ENCODE assay signal across 8 cellular contexts in genomic region chr6:26155066-26155925, GRCh38.
A peak's percentile ranks its signal among the peaks of the same experiment; 100 is the strongest.
DNase-seq lines count a peak whose midpoint lies in the region; ATAC-seq, FAIRE-seq and TF ChIP-seq lines count a peak whose summit lies in the region.

No MANE protein-coding gene starts in this region.

- H3K4me3 Mint-ChIP-seq in effector memory CD8-positive, alpha-beta T cell = peak overlapping the region; percentile 90 to 96

- TF ChIP-seq EP300 in upper lobe of left lung (IDR thresholded peaks at IDR 0.05) = no peak

- POLR2A ChIA-PET in HEK293 (lab: Yijun Ruan, JAX) (interaction anchor here (0.7 to 6.3 kb wide), 19 partner anchors 8 to 1739 kb away, joined by 3 to 439 read pairs (median 11); a partner anchor contains a TSS), Panc1 (lab: Charles Lee) (interaction anchor here (0.5 to 4.6 kb wide), 6 partner anchors 8 to 110 kb away, joined by 3 to 88 read pairs (median 9); a partner anchor contains a TSS)

- no peak for FAIRE-seq in urothelium cell line (lab: Jason Lieb, UNC)

- peaks cover 16% of the 10 kb centered on the region for H3K4me1 ChIP-seq in BLaER1
- no peaks in the 10 kb centered on the region for H3K4me1 ChIP-seq in HEK293 (ENCODE audit: control insufficient read depth, insufficient read depth, low read length)
- peaks cover 8% of the 10 kb centered on the region for H3K4me1 ChIP-seq in Panc1 (ENCODE audit: control insufficient read depth, insufficient read depth, low read length)
- H3K4me1 ChIP-seq in mononuclear cell (ENCODE audit: insufficient read depth, low read length) = peaks cover 27% of the 10 kb centered on the region
- H3K4me1 ChIP-seq in upper lobe of left lung = peaks cover 13 to 26% (median 20%) of the 10 kb centered on the region in 4 donors

- ATAC-seq in Panc1 (no peak), upper lobe of left lung (ENCODE audit: low FRiP score in 2 of 2) (no peak), GM18520 (IDR thresholded peaks at IDR 0.05; ENCODE audit: unreplicated experiment) (no peak)
- ATAC-seq in effector memory CD8-positive, alpha-beta T cell (replicated peaks) = no peak

- peak overlapping the region; percentile 85 for H3K4me2 ChIP-seq in BLaER1

- intact Hi-C loops in Panc1 (cut with micrococcal nuclease; ENCODE audit: unreplicated experiment) = loop anchor here (5.0 kb wide), 1 partner anchor 42 kb away; a partner anchor contains a TSS

- peak overlapping the region; percentile 84 for H3K4me3 ChIP-seq in BLaER1
- H3K4me3 ChIP-seq in HEK293 (ENCODE audit: low read depth, low read length) = peak overlapping the region; percentile 71
- H3K4me3 ChIP-seq in Panc1 (ENCODE audit: low read depth in 2 of 2, low read length in 2 of 2) = peak overlapping the region; percentile 59 to 94
- H3K4me3 ChIP-seq in mononuclear cell (ENCODE audit: low read length) = peak overlapping the region; percentile 86
- H3K4me3 ChIP-seq in upper lobe of left lung = peak overlapping the region in 3 of 4 donors; percentile 64 to 74 (median 69)

- BruUV-seq in Panc1 (replicated peaks; lab: Mats Ljungman, UMichigan) = no TSS peak

- H3K36me3 ChIP-seq in BLaER1 (no peaks in the 10 kb centered on the region), HEK293 (ENCODE audit: control insufficient read depth in 2 of 2, insufficient read depth in 1 of 2, low read length in 2 of 2) (no peaks in the 10 kb centered on the region), Panc1 (ENCODE audit: control insufficient read depth, insufficient read depth, low read length) (no peaks in the 10 kb centered on the region; the same call in 1 of the 2 replicates), upper lobe of left lung (no peaks in the 10 kb centered on the region)

- H3K27ac ChIP-seq in BLaER1 (peak overlapping the region; percentile 95), HEK293 (ENCODE audit: extremely low read depth, low read depth, low read length) (no peak overlapping the region; the same call in 1 of the 2 replicates), Panc1 (ENCODE audit: low read length) (peak overlapping the region; percentile 99), upper lobe of left lung (peak overlapping the region; percentile 90 to 98 (median 94))

- no peaks in the 10 kb centered on the region for H3K27me3 ChIP-seq in BLaER1
- no peaks in the 10 kb centered on the region for H3K27me3 ChIP-seq in Panc1 (ENCODE audit: control insufficient read depth, insufficient read depth, low read length)
- H3K27me3 ChIP-seq in mononuclear cell (ENCODE audit: insufficient read depth, low read length) = no peaks in the 10 kb centered on the region
- H3K27me3 ChIP-seq in upper lobe of left lung = no peaks in the 10 kb centered on the region

- H3K9ac ChIP-seq in BLaER1 = peak overlapping the region; percentile 95

- TF ChIP-seq CTCF in HEK293 (tag by site-specific recombination; IDR thresholded peaks at IDR 0.05) (no peak), Panc1 (IDR thresholded peaks at IDR 0.05) (no peak), upper lobe of left lung (IDR thresholded peaks at IDR 0.05) (no peak)

- peak overlapping the region; percentile 99 for H3K27ac Mint-ChIP-seq in effector memory CD8-positive, alpha-beta T cell

- H3K27me3 Mint-ChIP-seq in effector memory CD8-positive, alpha-beta T cell = no peaks in the 10 kb centered on the region

- peaks cover 35% of the 10 kb centered on the region for H4K20me1 ChIP-seq in BLaER1

- H3K36me3 Mint-ChIP-seq in effector memory CD8-positive, alpha-beta T cell (ENCODE audit: insufficient read depth) = peaks cover 50% of the 10 kb centered on the region

- no peak for TF ChIP-seq POLR2A in upper lobe of left lung (IDR thresholded peaks at IDR 0.05)

- no peak for DNase-seq in Panc1 (ENCODE audit: low read depth, low spot score)
- no peak for DNase-seq in effector memory CD8-positive, alpha-beta T cell
- peak in 1 of 2 donors; percentile 40 for DNase-seq in upper lobe of left lung
- no peak for DNase-seq in urothelium cell line (ENCODE audit: low spot score)

- H3K9me3 Mint-ChIP-seq in effector memory CD8-positive, alpha-beta T cell = no peaks in the 10 kb centered on the region

- CTCF ChIA-PET in HEK293 (lab: Yijun Ruan, JAX) (interaction anchor here (0.5 to 1.7 kb wide), 5 partner anchors 21 to 1085 kb away, joined by 3 to 6 read pairs (median 3); no protein-coding TSS in a partner anchor), Panc1 (lab: Charles Lee) (no interaction called here)

- in situ Hi-C loops in Panc1 (cut with HindIII; ENCODE audit: low pct_unique_long_range_greater_than_20kb, low sequenced_read_pairs) = no loop called here

- no peaks in the 10 kb centered on the region for H3K9me3 ChIP-seq in BLaER1
- no peaks in the 10 kb centered on the region for H3K9me3 ChIP-seq in HEK293 (ENCODE audit: control insufficient read depth, insufficient read depth, low read depth, low read length)
- no peaks in the 10 kb centered on the region for H3K9me3 ChIP-seq in Panc1 (ENCODE audit: control insufficient read depth, insufficient read depth, low read depth, low read length)
- no peaks in the 10 kb centered on the region for H3K9me3 ChIP-seq in mononuclear cell (ENCODE audit: low read depth, low read length)
- no peaks in the 10 kb centered on the region for H3K9me3 ChIP-seq in upper lobe of left lung

- peaks cover 36 to 37% of the 10 kb centered on the region in 2 donors for H3K4me1 Mint-ChIP-seq in effector memory CD8-positive, alpha-beta T cell (ENCODE audit: low read depth in 2 of 2)

- WGBS in upper lobe of left lung, 2 donors = 27 to 30% methylated on average over 9 of the region's 9 CpGs

TF ChIP-seq in HEK293, 187 proteins besides CTCF, POLR2A, EP300 and RAD21:
- TF ChIP-seq KLF7 (tag by site-specific recombination; IDR thresholded peaks at IDR 0.05; ENCODE audit: borderline replicate concordance) (no peak), KLF9 (tag by site-specific recombination; IDR thresholded peaks at IDR 0.05; ENCODE audit: low read depth) (peak; percentile 50), ZNF221 (tag by site-specific recombination; IDR thresholded peaks at IDR 0.05; ENCODE audit: borderline replicate concordance) (no peak), ZBTB44 (tag by site-specific recombination; IDR thresholded peaks at IDR 0.05) (no peak), IKZF3 (tag by site-specific recombination; IDR thresholded peaks at IDR 0.05) (peak; percentile 82), ZNF558 (tag by site-specific recombination; IDR thresholded peaks at IDR 0.05) (no peak), ZNF639 (tag by site-specific recombination; IDR thresholded peaks at IDR 0.05) (no peak), ZNF626 (tag by site-specific recombination; IDR thresholded peaks at IDR 0.05) (no peak), ZNF658 (tag by site-specific recombination; IDR thresholded peaks at IDR 0.05) (no peak), ZNF112 (tag by site-specific recombination; IDR thresholded peaks at IDR 0.05) (no peak), ZBTB20 (tag by site-specific recombination; IDR thresholded peaks at IDR 0.05) (no peak), ZNF560 (tag by site-specific recombination; IDR thresholded peaks at IDR 0.05; ENCODE audit: borderline replicate concordance) (no peak), KLF17 (tag by site-specific recombination; IDR thresholded peaks at IDR 0.05) (no peak), SETDB1 (IDR thresholded peaks at IDR 0.05; ENCODE audit: insufficient read length, low read length) (no peak), SP7 (tag by site-specific recombination; IDR thresholded peaks at IDR 0.05) (no peak)
